ENCODE assay signal across 15 cellular contexts in the genomic region with DNA sequence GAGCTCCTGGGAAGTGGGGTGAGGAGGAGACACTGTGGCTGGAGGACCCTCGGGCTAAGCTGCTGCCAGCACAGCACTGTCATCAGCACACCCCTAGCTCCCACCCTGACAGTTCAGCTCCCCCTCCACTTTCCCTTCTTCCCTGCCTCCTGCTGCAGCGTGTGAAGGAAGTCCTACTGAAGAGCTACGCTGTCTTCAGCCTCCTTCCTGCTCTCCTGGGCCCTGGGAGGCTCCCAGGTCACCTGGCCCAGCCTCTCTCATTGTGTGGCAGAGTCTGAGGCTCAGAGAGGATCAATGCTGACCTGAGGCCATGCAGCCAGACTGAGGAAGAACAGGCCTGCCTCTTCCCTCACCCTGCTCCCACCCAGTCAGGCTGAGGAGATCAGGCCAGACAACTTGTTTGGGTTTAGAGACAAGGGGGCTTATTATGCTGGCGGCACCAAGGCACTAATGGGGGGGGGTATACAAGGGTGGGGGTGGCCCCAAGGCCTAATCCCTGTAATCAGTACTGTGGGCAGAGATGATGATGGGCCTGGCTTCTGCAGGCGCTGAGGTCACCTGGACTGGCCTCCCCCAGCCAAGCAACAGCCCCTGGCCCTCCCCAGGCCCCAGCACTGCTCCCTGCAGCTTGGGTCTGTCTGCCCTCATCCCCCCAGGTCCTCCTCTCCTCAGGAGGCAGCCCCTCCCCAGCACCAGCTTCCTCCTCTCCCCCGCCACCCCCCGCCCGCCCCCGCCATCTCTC. TPM values are rescaled to one million over a fixed set of nuclear protein-coding genes. Genes with fewer than 3 reads are reported as not detected.
A peak's percentile ranks its signal among the peaks of the same experiment; 100 is the strongest.
DNase-seq lines count a peak whose midpoint lies in the region; ATAC-seq and TF ChIP-seq lines count a peak whose summit lies in the region.
"Had no signal": no experiment of that assay in that cellular context is flagged by ENCODE, and none has a peak within 500 bp of the region (broad histone marks: within the 10 kb centered on the region; RNA-seq: fewer than 3 reads in every experiment).

No MANE protein-coding gene starts in this region.

- H3K4me3 ChIP-seq in BLaER1 (no peak overlapping the region), iPS-20b (ENCODE audit: low read length) (no peak overlapping the region), lower leg skin (ENCODE audit: low read depth, poor library complexity, severe bottlenecking) (no peak overlapping the region)

- H3K4me1 ChIP-seq in BLaER1, result peaks cover 83% of the 10 kb centered on the region
- H3K4me1 ChIP-seq in iPS-20b (ENCODE audit: insufficient read depth, low read length), result peaks cover 51% of the 10 kb centered on the region

- peak; percentile 15 for ATAC-seq in sciatic nerve
- ATAC-seq in GM18519 (IDR thresholded peaks at IDR 0.05; ENCODE audit: low FRiP score, unreplicated experiment), result no peak
- no peak for ATAC-seq in GM19328 (IDR thresholded peaks at IDR 0.05; ENCODE audit: unreplicated experiment)

- H3K36me3 ChIP-seq in BLaER1, result no peaks in the 10 kb centered on the region
- H3K36me3 ChIP-seq in iPS-20b (ENCODE audit: insufficient read depth, low read depth, low read length), result peaks cover 22% of the 10 kb centered on the region
- H3K36me3 ChIP-seq: neutrophil had no signal

- TF ChIP-seq CTCF in lower leg skin (IDR thresholded peaks at IDR 0.05), result no peak

- H3K4me2 ChIP-seq in BLaER1, result peak overlapping the region; percentile 91

- H3K9ac ChIP-seq in BLaER1, result peak overlapping the region; percentile 53; the same call in 1 of the 2 replicates
- peak overlapping the region; percentile 47; the same call in 1 of the 2 replicates for H3K9ac ChIP-seq in iPS-20b (ENCODE audit: low read depth, low read length)

- 65 to 86% (median 75%) methylated on average over 8 to 9 of the region's 9 CpGs for WGBS in adipose tissue, 3 donors
- 55 to 83% methylated on average over 5 to 9 of the region's 9 CpGs for WGBS in lower leg skin, 2 donors

- intact Hi-C loops in sciatic nerve (cut with DNase I), result no loop called here
- intact Hi-C loops in lower leg skin (cut with DNase I; ENCODE audit: low total_unique reads), result no loop called here

- no peaks in the 10 kb centered on the region for H4K20me1 ChIP-seq in BLaER1

- DNase-seq in sciatic nerve (ENCODE audit: low spot score) (no peak), lower leg skin (ENCODE audit: low spot score in 2 of 2) (no peak), nucleus accumbens (lab: John Stamatoyannopoulos, UW) (no peak)
- DNase-seq: central memory CD4-positive, alpha-beta T cell; GF-D8; NCI-H774 had no signal

- H3K27ac ChIP-seq in BLaER1 (peak overlapping the region; percentile 60), adipose tissue (ENCODE audit: low read depth, low read length) (peak overlapping the region; percentile 6), iPS-20b (ENCODE audit: low read length) (peak overlapping the region; percentile 18)
- H3K27ac ChIP-seq: neutrophil had no signal

- no peak for TF ChIP-seq POLR2A in lower leg skin (IDR thresholded peaks at IDR 0.05)

- H3K27me3 ChIP-seq in BLaER1 (no peaks in the 10 kb centered on the region), iPS-20b (ENCODE audit: insufficient read depth, low read length) (no peaks in the 10 kb centered on the region)

- H3K9me3 ChIP-seq in BLaER1 (no peaks in the 10 kb centered on the region), iPS-20b (ENCODE audit: insufficient read depth, low read depth, low read length) (no peaks in the 10 kb centered on the region)
- H3K9me3 ChIP-seq: neutrophil had no signal

RNA-seq across cellular contexts. Expression of gene NES, which starts 9.1 kb away (rescaled TPM):
- 10 to 100 TPM in 2 of 3 donors, 1 to 10 TPM in 1; 3.5 to 38.3 (median 32.1) TPM for polyA plus RNA-seq in adipose tissue
- total RNA-seq in sciatic nerve, result 126 TPM
- total RNA-seq in lower leg skin, result 1 to 10 TPM; 2.4 to 8.9 (median 5.0) TPM
- total RNA-seq: MCF 10A; T-helper 2 cell treated with Interferon-gamma antibody and Interleukin-4, amounts not matched to agents 100 ng/mL and 5 ng/mL, for 36 hours had no signal

RNA-seq across cellular contexts. Expression of gene BCAN, which starts 26.2 kb away (rescaled TPM):
- under 1 TPM; 0.06 to 0.56 (median 0.07) TPM for polyA plus RNA-seq in adipose tissue
- 0.27 TPM for total RNA-seq in sciatic nerve
- total RNA-seq in lower leg skin, result 10 to 100 TPM; 21.9 to 50.1 (median 26.0) TPM
- total RNA-seq: glomerular endothelial cell; T-helper 2 cell treated with Interferon-gamma antibody and Interleukin-4, amounts not matched to agents 100 ng/mL and 5 ng/mL, for 36 hours had no signal

RNA-seq across cellular contexts. Expression of gene CRABP2, which starts 37.2 kb away (rescaled TPM):
- polyA plus RNA-seq in adipose tissue, result 10 to 100 TPM in 1 of 3 donors, 1 to 10 TPM in 1, under 1 TPM in 1; 0.45 to 31.3 (median 3.2) TPM
- total RNA-seq in sciatic nerve (40.0 TPM), lower leg skin (100 to 1,000 TPM in 1 of 4 donors, 10 to 100 TPM in 3; 67.9 to 103 (median 96.1) TPM)

RNA-seq across cellular contexts. Expression of gene HAPLN2, which starts 48.9 kb away (rescaled TPM):
- polyA plus RNA-seq in adipose tissue, result 1 to 10 TPM in 1 of 3 donors, under 1 TPM in 2; 0.24 to 1.6 (median 0.28) TPM
- 5.5 TPM for total RNA-seq in sciatic nerve
- 1 to 10 TPM in 1 of 4 donors, under 1 TPM in 2, not detected in 1; 0.68 to 1.0 (median 0.80) TPM for total RNA-seq in lower leg skin
- total RNA-seq: glomerular endothelial cell; MCF 10A; T-helper 2 cell treated with Interferon-gamma antibody and Interleukin-4, amounts not matched to agents 100 ng/mL and 5 ng/mL, for 36 hours had no signal

Comparison
In these comparisons a context has a peak if more than half of its experiments do, and no peak if none do; other contexts are left out.
1. H3K27ac ChIP-seq: peak in every context shown above with its lines; median percentile 60 in BLaER1; 18 in iPS-20b; 6 in adipose tissue.
2. RNA of gene NES, which starts 9.1 kb away (total RNA-seq): 126 TPM in sciatic nerve (single experiment); 2.4 to 8.9 TPM in lower leg skin; every median in the first group is over 10 times any median in the second.
3. RNA of gene BCAN, which starts 26.2 kb away (total RNA-seq): 21.9 to 50.1 TPM in lower leg skin; 0.27 TPM in sciatic nerve (single experiment); every median in the first group is over 10 times any median in the second.